In the genomic region with DNA sequence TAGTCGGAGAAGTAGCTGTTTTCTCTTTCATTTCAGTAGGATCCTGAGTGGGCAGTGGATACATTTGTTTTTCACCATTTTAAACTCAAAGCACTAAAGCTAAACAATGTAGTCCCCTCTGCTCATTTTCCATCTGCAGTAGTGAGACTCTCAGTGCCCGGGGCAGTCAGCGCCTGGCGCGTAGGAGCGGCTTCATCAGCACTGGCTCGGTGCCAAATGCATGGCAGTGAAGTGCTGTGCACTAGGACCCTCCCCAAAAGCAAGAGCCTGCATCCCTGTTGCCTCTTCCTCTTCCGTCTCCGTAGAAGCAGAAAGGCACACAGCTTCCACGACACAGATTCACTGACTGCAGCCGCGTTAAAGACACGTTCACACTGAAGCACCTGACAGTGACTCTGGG, we compare ENCODE assay signal across 29 cellular contexts. TPM values are rescaled to one million over a fixed set of nuclear protein-coding genes. Genes with fewer than 3 reads are reported as not detected.
DNase-seq lines count a peak whose midpoint lies in the region; ATAC-seq, FAIRE-seq and TF ChIP-seq lines count a peak whose summit lies in the region.
"Had no signal": no experiment of that assay in that cellular context is flagged by ENCODE, and none has a peak within 500 bp of the region (broad histone marks: within the 10 kb centered on the region; RNA-seq: fewer than 3 reads in every experiment).

No MANE protein-coding gene starts in this region.

- H3K4me1 ChIP-seq in RWPE2 (ENCODE audit: insufficient read depth, poor library complexity, severe bottlenecking) (no peaks in the 10 kb centered on the region), kidney (ENCODE audit: control insufficient read depth in 1 of 2, insufficient read depth in 1 of 2, low read depth in 1 of 2, low read length in 2 of 2) (no peaks in the 10 kb centered on the region)

- no peak overlapping the region for H3K27ac ChIP-seq in RWPE2 (ENCODE audit: poor library complexity, severe bottlenecking)
- peak overlapping the region; percentile 56 for H3K27ac ChIP-seq in layer of hippocampus (ENCODE audit: low read depth, low read length)
- peak overlapping the region; percentile 63 for H3K27ac ChIP-seq in temporal lobe (ENCODE audit: low read depth, low read length)
- H3K27ac ChIP-seq in kidney (ENCODE audit: low read depth in 2 of 2, low read length in 2 of 2): no peak overlapping the region
- H3K27ac ChIP-seq: brain microvascular endothelial cell, epithelial cell of prostate, HL-60 had no signal

- no peak for FAIRE-seq in kidney (lab: Jason Lieb, UNC)
- FAIRE-seq: islet of Langerhans, RCC 7860 had no signal

- no peak overlapping the region for H3K4me3 Mint-ChIP-seq in activated T-cell treated with anti-CD3 and anti-CD28 coated beads, Interleukin-2, amount 50 U/mL, for 4 hours
- H3K4me3 Mint-ChIP-seq: activated naive CD4-positive, alpha-beta T cell treated with anti-CD3 and anti-CD28 coated beads, Interleukin-2, amount 10 ng/mL, durations not matched to agents 7 days and 5 days; activated T-helper 1 cell treated with anti-CD3 and anti-CD28 coated beads, Interleukin-12 subunit alpha, Interleukin-12 subunit beta, Interleukin-2, Interleukin-4 antibody, amounts not matched to agents 30 ng/mL and 10 ng/mL and 1 ng/mL, durations not matched to agents 14 hours and 24 hours and 36 hours; CD14-positive monocyte; naive thymus-derived CD8-positive, alpha-beta T cell had no signal

- no peaks in the 10 kb centered on the region for H3K27me3 Mint-ChIP-seq in activated T-cell treated with anti-CD3 and anti-CD28 coated beads, Interleukin-2, amount 50 U/mL, for 4 hours (ENCODE audit: low read depth)
- H3K27me3 Mint-ChIP-seq: activated naive CD4-positive, alpha-beta T cell treated with anti-CD3 and anti-CD28 coated beads, Interleukin-2, amount 10 ng/mL, durations not matched to agents 7 days and 5 days; naive thymus-derived CD8-positive, alpha-beta T cell had no signal

- H3K27me3 ChIP-seq in RWPE2 (ENCODE audit: insufficient read depth, poor library complexity, severe bottlenecking) (no peaks in the 10 kb centered on the region), layer of hippocampus (ENCODE audit: control insufficient read depth, insufficient read depth, low read length) (no peaks in the 10 kb centered on the region)
- H3K27me3 ChIP-seq: brain microvascular endothelial cell had no signal

- peaks cover 49% of the 10 kb centered on the region for H3K36me3 Mint-ChIP-seq in activated T-cell treated with anti-CD3 and anti-CD28 coated beads, Interleukin-2, amount 50 U/mL, for 4 hours (ENCODE audit: insufficient read depth)

- no peak overlapping the region for H3K9ac ChIP-seq in kidney (ENCODE audit: low read length in 2 of 2)

- H3K4me3 ChIP-seq in RWPE2 (ENCODE audit: severe bottlenecking) (no peak overlapping the region), kidney (ENCODE audit: low read length in 2 of 2) (no peak overlapping the region)
- H3K4me3 ChIP-seq: smooth muscle cell had no signal

- H3K4me1 Mint-ChIP-seq in activated T-cell treated with anti-CD3 and anti-CD28 coated beads, Interleukin-2, amount 50 U/mL, for 4 hours (ENCODE audit: low read depth): no peaks in the 10 kb centered on the region
- H3K4me1 Mint-ChIP-seq: activated naive CD4-positive, alpha-beta T cell treated with anti-CD3 and anti-CD28 coated beads, Interleukin-2, amount 10 ng/mL, durations not matched to agents 7 days and 5 days had no signal

- intact Hi-C loops in kidney (cut with DNase I): no loop called here

- H3K9me3 Mint-ChIP-seq in activated T-cell treated with anti-CD3 and anti-CD28 coated beads, Interleukin-2, amount 50 U/mL, for 4 hours: peaks cover 6% of the 10 kb centered on the region
- H3K9me3 Mint-ChIP-seq: activated naive CD4-positive, alpha-beta T cell treated with anti-CD3 and anti-CD28 coated beads, Interleukin-2, amount 10 ng/mL, durations not matched to agents 7 days and 5 days; activated T-helper 1 cell treated with anti-CD3 and anti-CD28 coated beads, Interleukin-12 subunit alpha, Interleukin-12 subunit beta, Interleukin-2, Interleukin-4 antibody, amounts not matched to agents 30 ng/mL and 10 ng/mL and 1 ng/mL, durations not matched to agents 14 hours and 24 hours and 36 hours had no signal

- H3K9me3 ChIP-seq in RWPE2 (ENCODE audit: severe bottlenecking): no peaks in the 10 kb centered on the region
- no peaks in the 10 kb centered on the region for H3K9me3 ChIP-seq in kidney (ENCODE audit: control insufficient read depth in 1 of 2, low read length in 2 of 2)

- H3K36me3 ChIP-seq in RWPE2 (ENCODE audit: low read depth) (peaks cover 59% of the 10 kb centered on the region), kidney (ENCODE audit: control insufficient read depth in 1 of 2, insufficient read depth in 2 of 2, low read length in 2 of 2) (peaks cover 7 to 25% of the 10 kb centered on the region in 2 donors)

- TF ChIP-seq CTCF in RWPE2 (IDR thresholded peaks at IDR 0.05; ENCODE audit: poor library complexity, severe bottlenecking) (no peak), kidney (IDR thresholded peaks at IDR 0.05; ENCODE audit: borderline replicate concordance, extremely low read depth, insufficient read depth) (no peak), omental fat pad (IDR thresholded peaks at IDR 0.05) (no peak)

- no peak for ATAC-seq in activated T-cell treated with anti-CD3 and anti-CD28 coated beads, Interleukin-2, amount 50 U/mL, for 4 hours
- no peak for ATAC-seq in RWPE2 (ENCODE audit: low read depth)
- ATAC-seq in GM19463 (IDR thresholded peaks at IDR 0.05; ENCODE audit: unreplicated experiment): no peak
- no peak for ATAC-seq in omental fat pad (ENCODE audit: low FRiP score)
- ATAC-seq: naive thymus-derived CD8-positive, alpha-beta T cell had no signal

- peak; percentile 6 to 7 for DNase-seq in activated T-cell treated with anti-CD3 and anti-CD28 coated beads, Interleukin-2, amount 50 U/mL, for 48 hours
- DNase-seq in activated T-cell treated with anti-CD3 and anti-CD28 coated beads, Interleukin-2, amount 50 U/mL, for 4 hours: no peak
- peak; percentile 18 for DNase-seq in RWPE2 (ENCODE audit: low spot score)
- DNase-seq in kidney: no peak
- no peak for DNase-seq in omental fat pad (ENCODE audit: low spot score)
- DNase-seq: activated CD4-positive, alpha-beta T cell treated with anti-CD3 and anti-CD28 coated beads for 1 hour; activated naive CD4-positive, alpha-beta T cell treated with anti-CD3 and anti-CD28 coated beads, Interleukin-2, amount 10 ng/mL, durations not matched to agents 7 days and 5 days; brain microvascular endothelial cell; effector CD4-positive, alpha-beta T cell; glutamatergic neuron; Kasumi-1; naive thymus-derived CD8-positive, alpha-beta T cell; NCI-H146; NCI-H2171 treated with DMSO at 0.1 percent for 48 hours; NCI-H526 treated with DMSO at 0.1 percent for 48 hours; stimulated activated CD4-positive, alpha-beta T cell treated with anti-CD3 and anti-CD28 coated beads, Interleukin-1b, Interleukin-23, amount 100 ng/mL, for 48 hours; trophoblast cell had no signal

RNA-seq across cellular contexts. Expression of a gene that starts 19.0 kb away (rescaled TPM):
- under 1 TPM; 0.08 to 0.35 (median 0.14) TPM for total RNA-seq in activated T-cell treated with anti-CD3 and anti-CD28 coated beads, Interleukin-2, amount 50 U/mL, for 4 hours
- total RNA-seq in temporal lobe: under 0.01 TPM
- 2.7 TPM for total RNA-seq in kidney
- 0.28 TPM for polyA plus RNA-seq in kidney (ENCODE audit: insufficient read depth, low read depth, low replicate concordance)
- total RNA-seq in omental fat pad: under 1 TPM; 0.19 to 0.47 (median 0.25) TPM
- total RNA-seq: H4 had no signal
- polyA plus RNA-seq: CD14-positive monocyte; naive thymus-derived CD8-positive, alpha-beta T cell; smooth muscle cell had no signal

RNA-seq across cellular contexts. Expression of a gene that starts 20.3 kb away (rescaled TPM):
- 10 to 100 TPM; 46.4 to 63.5 (median 60.1) TPM for total RNA-seq in activated T-cell treated with anti-CD3 and anti-CD28 coated beads, Interleukin-2, amount 50 U/mL, for 4 hours
- 7.6 TPM for total RNA-seq in temporal lobe
- total RNA-seq in kidney: 18.3 TPM
- polyA plus RNA-seq in kidney (ENCODE audit: insufficient read depth, low read depth, low replicate concordance): 21.9 TPM
- 10 to 100 TPM in 3 of 4 donors, 1 to 10 TPM in 1; 7.3 to 15.8 (median 12.5) TPM for total RNA-seq in omental fat pad

RNA-seq across cellular contexts. Expression of a gene that starts 57.3 kb away (rescaled TPM):
- not detected for total RNA-seq in activated T-cell treated with anti-CD3 and anti-CD28 coated beads, Interleukin-2, amount 50 U/mL, for 4 hours
- total RNA-seq in temporal lobe (not detected), kidney (5.7 TPM), omental fat pad (1 to 10 TPM in 1 of 4 donors, under 1 TPM in 3; 0.28 to 1.6 (median 0.57) TPM)
- 0.24 TPM for polyA plus RNA-seq in kidney (ENCODE audit: insufficient read depth, low read depth, low replicate concordance)
- total RNA-seq: activated T-helper 1 cell treated with anti-CD3 and anti-CD28 coated beads, Interleukin-12 subunit alpha, Interleukin-12 subunit beta, Interleukin-2, Interleukin-4 antibody, amounts not matched to agents 30 ng/mL and 10 ng/mL and 1 ng/mL, durations not matched to agents 14 hours and 24 hours and 36 hours; H4; naive thymus-derived CD8-positive, alpha-beta T cell; T-helper 1 cell treated with Interleukin-12 subunit alpha and Interleukin-12 subunit beta and Interleukin-4 antibody, amounts not matched to agents 30 ng/mL and 1 ng/mL, for 36 hours had no signal
- polyA plus RNA-seq: naive thymus-derived CD8-positive, alpha-beta T cell; smooth muscle cell had no signal

Comparison
In these comparisons a context has a peak if more than half of its experiments do, and no peak if none do; other contexts are left out.
1. DNase-seq: peak in activated T-cell treated with anti-CD3 and anti-CD28 coated beads, Interleukin-2, amount 50 U/mL, for 48 hours (2 of 2) and RWPE2 (single experiment); none in activated T-cell treated with anti-CD3 and anti-CD28 coated beads, Interleukin-2, amount 50 U/mL, for 4 hours (single experiment), kidney (single experiment) and omental fat pad (single experiment).
2. H3K27ac ChIP-seq: peak in layer of hippocampus (single experiment) and temporal lobe (single experiment); none in RWPE2 (single experiment) and kidney (0 of 2).